8 cellular contexts compared by ENCODE assay signal in genomic region chr18:76495435-76496199, GRCh38. TPM values are rescaled to one million over a fixed set of nuclear protein-coding genes. Genes with fewer than 3 reads are reported as not detected.
DNase-seq lines count a peak whose midpoint lies in the region; ATAC-seq lines count a peak whose summit lies in the region.

No MANE protein-coding gene starts in this region.

- H3K4me3 ChIP-seq in GM08714 (ENCODE audit: low read length) (peak overlapping the region; percentile 69), duodenal mucosa (ENCODE audit: low read depth in 1 of 2, low read length in 2 of 2) (peak overlapping the region; percentile 75 to 86)

- H3K36me3 ChIP-seq in duodenal mucosa (ENCODE audit: control insufficient read depth in 1 of 2, insufficient read depth in 2 of 2, low read length in 2 of 2) = no peaks in the 10 kb centered on the region

- H3K27ac ChIP-seq in duodenal mucosa (ENCODE audit: low read depth, low read length) (peak overlapping the region; percentile 62), temporal lobe (ENCODE audit: low read depth, low read length) (peak overlapping the region; percentile 17)

- DNase-seq in SHP77 treated with DMSO at 0.1 percent for 48 hours (lab: John Stamatoyannopoulos, UW) (peak; percentile 21), lung microvascular endothelial cell (ENCODE audit: low read depth in 2 of 2) (peak; percentile 15 to 49), ureter (ENCODE audit: low spot score) (no peak)

- H3K9ac ChIP-seq in duodenal mucosa (ENCODE audit: low read depth in 1 of 2, low read length in 2 of 2) = peak overlapping the region; percentile 55 to 73

- H3K9me3 ChIP-seq in duodenal mucosa (ENCODE audit: control insufficient read depth in 1 of 2, low read length in 2 of 2) = no peaks in the 10 kb centered on the region

- ATAC-seq in HG03045 (IDR thresholded peaks at IDR 0.05; ENCODE audit: unreplicated experiment) = peak; percentile 4
- no peak for ATAC-seq in GM18517 (IDR thresholded peaks at IDR 0.05; ENCODE audit: unreplicated experiment)

- H3K4me1 ChIP-seq in duodenal mucosa (ENCODE audit: control insufficient read depth in 1 of 2, insufficient read depth in 2 of 2, low read length in 2 of 2) = peaks cover 0 to 10% of the 10 kb centered on the region in 2 donors

- no peaks in the 10 kb centered on the region for H3K27me3 ChIP-seq in duodenal mucosa (ENCODE audit: control insufficient read depth in 1 of 2, insufficient read depth in 2 of 2, low read length in 2 of 2)

RNA-seq across cellular contexts. Expression of gene ZNF516, which starts 0.6 kb away (rescaled TPM):
- total RNA-seq in lung microvascular endothelial cell = 9.8 and 12.7 TPM in 2 replicates
- 13.0 TPM for total RNA-seq in temporal lobe
- total RNA-seq in ureter = 75.6 TPM
